19 cellular contexts compared by ENCODE assay signal in the genomic region with DNA sequence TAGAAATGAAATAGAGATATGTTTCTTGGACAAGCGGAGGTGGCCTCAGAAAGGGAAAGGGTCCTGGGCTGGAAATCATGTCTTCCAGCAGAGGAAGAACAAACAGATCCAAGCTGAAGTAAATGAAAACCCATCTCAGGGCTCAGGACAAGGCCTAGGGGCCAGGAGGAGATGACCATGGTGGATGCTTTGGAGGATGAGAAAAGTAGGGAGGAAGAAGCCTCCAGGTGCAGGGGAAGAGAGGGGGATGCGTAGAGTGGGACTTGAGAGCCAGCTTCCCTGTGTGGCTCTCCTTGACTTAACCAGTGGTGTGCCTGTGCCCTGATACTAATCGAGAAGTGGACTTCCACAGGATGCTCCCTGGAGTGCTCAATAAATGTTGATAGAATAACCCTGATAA.
"Had no signal": no experiment of that assay in that cellular context is flagged by ENCODE, and none has a peak within 500 bp of the region (broad histone marks: within the 10 kb centered on the region; RNA-seq: fewer than 3 reads in every experiment).

No MANE protein-coding gene starts in this region.

- H3K4me1 Mint-ChIP-seq: central memory CD8-positive, alpha-beta T cell; nephron had no signal

- ATAC-seq: heart right ventricle; left lung; lower lobe of right lung; psoas muscle; sciatic nerve; stimulated activated memory B cell treated with anti-CD40 and anti-IgM and Interleukin-4, amounts not matched to agents 10 μg/mL and 1 μg/mL and 100 μg/mL, for 72 hours; stimulated activated naive CD8-positive, alpha-beta T cell treated with anti-CD3 and anti-CD28 coated beads, Interleukin-15, amount 100 ng/mL, for 72 hours had no signal

- H3K27ac Mint-ChIP-seq: naive B cell; nephron; stimulated activated memory B cell treated with anti-CD40 and anti-IgM and Interleukin-4, amounts not matched to agents 10 μg/mL and 1 μg/mL and 100 μg/mL, for 72 hours; stimulated activated naive CD8-positive, alpha-beta T cell treated with anti-CD3 and anti-CD28 coated beads, Interleukin-15, amount 100 ng/mL, for 72 hours had no signal

- H3K36me3 ChIP-seq: heart right ventricle, left lung, lower lobe of right lung, spleen, tibial nerve had no signal

- DNase-seq: heart right ventricle; left lung; lower lobe of right lung; mesenchymal stem cell; naive B cell; occipital lobe; psoas muscle; spleen; stimulated activated CD4-positive, alpha-beta T cell treated with anti-CD3 and anti-CD28 coated beads, Interleukin-15, amount 100 ng/mL, for 24 hours; stimulated activated CD4-positive, alpha-beta T cell treated with anti-CD3 and anti-CD28 coated beads, Interleukin-1b, Interleukin-23, amount 100 ng/mL, for 48 hours; stimulated activated CD4-positive, alpha-beta T cell treated with anti-CD3 and anti-CD28 coated beads, Interleukin-4, amount 100 ng/mL, for 24 hours; stimulated activated naive CD8-positive, alpha-beta T cell treated with anti-CD3 and anti-CD28 coated beads, Interleukin-15, amount 100 ng/mL, for 72 hours; testis had no signal

- H3K9ac ChIP-seq: parathyroid adenoma had no signal

- H3K27me3 Mint-ChIP-seq: central memory CD8-positive, alpha-beta T cell; naive B cell; stimulated activated memory B cell treated with anti-CD40 and anti-IgM and Interleukin-4, amounts not matched to agents 10 μg/mL and 1 μg/mL and 100 μg/mL, for 72 hours had no signal

- H3K9me3 ChIP-seq: testis had no signal

- H3K4me3 Mint-ChIP-seq: central memory CD8-positive, alpha-beta T cell; naive B cell; nephron; stimulated activated memory B cell treated with anti-CD40 and anti-IgM and Interleukin-4, amounts not matched to agents 10 μg/mL and 1 μg/mL and 100 μg/mL, for 72 hours; stimulated activated naive CD8-positive, alpha-beta T cell treated with anti-CD3 and anti-CD28 coated beads, Interleukin-15, amount 100 ng/mL, for 72 hours had no signal

- H3K4me1 ChIP-seq: lower lobe of right lung, parathyroid adenoma, psoas muscle, spleen, testis, tibial nerve had no signal

- H3K27me3 ChIP-seq: heart right ventricle, left lung, spleen, testis, tibial nerve had no signal

- H3K27ac ChIP-seq: heart right ventricle, left lung, lower lobe of right lung, parathyroid adenoma, psoas muscle, spleen, testis, tibial nerve had no signal

- H3K4me3 ChIP-seq: heart right ventricle, left lung, lower lobe of right lung, psoas muscle, spleen, testis, tibial nerve had no signal
